5 cellular contexts compared by ENCODE assay signal in genomic region chr17:8694766-8695165, GRCh38. TPM values are rescaled to one million over a fixed set of nuclear protein-coding genes. Genes with fewer than 3 reads are reported as not detected.
"Had no signal": no experiment of that assay in that cellular context is flagged by ENCODE, and none has a peak within 500 bp of the region (broad histone marks: within the 10 kb centered on the region; RNA-seq: fewer than 3 reads in every experiment).

No MANE protein-coding gene starts in this region.

RNA-seq across cellular contexts. Expression of gene CCDC42, which starts 49.9 kb away (rescaled TPM):
- total RNA-seq: cardiac septum, K562, PC-3, SK-MEL-5 had no signal
- polyA plus RNA-seq: adipose tissue, K562 had no signal
